11 cellular contexts compared by ENCODE assay signal in genomic region chr1:86382878-86383277, GRCh38. TPM values are rescaled to one million over a fixed set of nuclear protein-coding genes. Genes with fewer than 3 reads are reported as not detected.
DNase-seq lines count a peak whose midpoint lies in the region; ATAC-seq and TF ChIP-seq lines count a peak whose summit lies in the region.
"Had no signal": no experiment of that assay in that cellular context is flagged by ENCODE, and none has a peak within 500 bp of the region (broad histone marks: within the 10 kb centered on the region; RNA-seq: fewer than 3 reads in every experiment).

No MANE protein-coding gene starts in this region.

- CTCF ChIA-PET in A673 (lab: Charles Lee) (no interaction called here), Calu3 (lab: Charles Lee) (interaction anchor here (0.6 kb wide), 1 partner anchor 121 kb away, joined by 3 read pairs; no protein-coding TSS in a partner anchor)

- H3K9ac ChIP-seq in endocrine pancreas (ENCODE audit: control insufficient read depth, insufficient read depth, low read length), result no peak overlapping the region

- BruUV-seq in A673 (replicated peaks; lab: Mats Ljungman, UMichigan) (no TSS peak), Calu3 (replicated peaks; lab: Mats Ljungman, UMichigan) (no TSS peak)

- intact Hi-C loops in A673 (cut with micrococcal nuclease; ENCODE audit: unreplicated experiment), result loop anchor here (5.0 to 10.0 kb wide), 2 partner anchors 322 to 359 kb away; partner anchors contain the start of gene SH3GLB1
- intact Hi-C loops in Calu3 (cut with micrococcal nuclease; ENCODE audit: unreplicated experiment), result loop anchor here (10.0 kb wide), 1 partner anchor 302 kb away; no protein-coding TSS in a partner anchor
- intact Hi-C loops in sciatic nerve (cut with DNase I), result loop anchor here (5.0 kb wide), 1 partner anchor 119 kb away; no protein-coding TSS in a partner anchor

- ATAC-seq in GM18519 (IDR thresholded peaks at IDR 0.05; ENCODE audit: low FRiP score, unreplicated experiment) (peak; percentile 45), HG03108 (IDR thresholded peaks at IDR 0.05; ENCODE audit: unreplicated experiment) (peak; percentile 43), sciatic nerve (no peak)

- TF ChIP-seq CTCF in A673 (conservative IDR thresholded peaks at IDR 0.05; ENCODE audit: low read depth, low read length) (no peak), Calu3 (IDR thresholded peaks at IDR 0.05; ENCODE audit: unreplicated experiment) (no peak)

- H3K36me3 Mint-ChIP-seq in Calu3 (ENCODE audit: insufficient read depth, unreplicated experiment), result no peaks in the 10 kb centered on the region

- no peak overlapping the region for H3K4me3 Mint-ChIP-seq in Calu3 (ENCODE audit: low read depth, unreplicated experiment)

- H3K4me1 ChIP-seq in A673 (ENCODE audit: insufficient read depth, low read length, poor library complexity, severe bottlenecking) (no peaks in the 10 kb centered on the region), endocrine pancreas (ENCODE audit: control insufficient read depth, insufficient read depth, low read length) (no peaks in the 10 kb centered on the region)

- DNase-seq in A673 (ENCODE audit: low spot score), result peak; percentile 2
- DNase-seq in SK-N-DZ (ENCODE audit: low spot score), result no peak
- DNase-seq in Calu3, result no peak
- no peak for DNase-seq in substantia nigra (lab: John Stamatoyannopoulos, UW)
- DNase-seq in sciatic nerve (ENCODE audit: low spot score), result no peak
- DNase-seq: esophagus squamous epithelium, MG63 had no signal

- no peaks in the 10 kb centered on the region for H3K4me1 Mint-ChIP-seq in Calu3 (ENCODE audit: low read depth, unreplicated experiment)

- H3K27me3 Mint-ChIP-seq in Calu3 (ENCODE audit: unreplicated experiment), result no peaks in the 10 kb centered on the region

- H3K27ac Mint-ChIP-seq in Calu3 (ENCODE audit: unreplicated experiment), result no peak overlapping the region

- peaks cover 4% of the 10 kb centered on the region for H3K36me3 ChIP-seq in A673 (ENCODE audit: insufficient read depth, low read length, poor library complexity, severe bottlenecking)
- no peaks in the 10 kb centered on the region for H3K36me3 ChIP-seq in endocrine pancreas (ENCODE audit: control insufficient read depth, insufficient read depth, low read length)
- H3K36me3 ChIP-seq: MG63 had no signal

- peaks cover 5% of the 10 kb centered on the region for H3K9me3 Mint-ChIP-seq in Calu3 (ENCODE audit: low read depth, unreplicated experiment)

- H3K27ac ChIP-seq in A673 (ENCODE audit: low read depth, low read length, poor library complexity, severe bottlenecking), result no peak overlapping the region
- H3K27ac ChIP-seq in substantia nigra (ENCODE audit: low read depth, low read length, poor library complexity, severe bottlenecking), result no peak overlapping the region
- H3K27ac ChIP-seq: RWPE1 had no signal

- H3K4me3 ChIP-seq in A673 (ENCODE audit: low read depth, low read length, poor library complexity, severe bottlenecking), result no peak overlapping the region
- H3K4me3 ChIP-seq in endocrine pancreas (ENCODE audit: control insufficient read depth, insufficient read depth, low read length), result peak overlapping the region; percentile 14
- H3K4me3 ChIP-seq: MG63 had no signal

- H3K27me3 ChIP-seq in A673 (replicated peaks; ENCODE audit: insufficient read depth, low read depth, low read length, poor library complexity) (no peaks in the 10 kb centered on the region), endocrine pancreas (ENCODE audit: control insufficient read depth, insufficient read depth, low read length) (no peaks in the 10 kb centered on the region)
- H3K27me3 ChIP-seq: esophagus squamous epithelium, MG63 had no signal

- H3K9me3 ChIP-seq in A673 (ENCODE audit: low read depth, low read length, poor library complexity, severe bottlenecking) (no peaks in the 10 kb centered on the region), endocrine pancreas (ENCODE audit: control insufficient read depth, low read length) (no peaks in the 10 kb centered on the region)
- H3K9me3 ChIP-seq: esophagus squamous epithelium, MG63 had no signal

- POLR2A ChIA-PET in A673 (lab: Charles Lee; ENCODE audit: low non-redundant PET), result interaction anchor here (0.7 kb wide), 1 partner anchor 119 kb away, joined by 3 read pairs; no protein-coding TSS in a partner anchor

RNA-seq across cellular contexts. Expression of gene ODF2L, which starts 13.2 kb away (rescaled TPM):
- total RNA-seq in A673 (2021), result 34.9 and 38.9 TPM in 2 replicates
- polyA plus RNA-seq in SK-N-DZ (2014; cell fraction: cytosol; rRNA removed), result 9.6 and 16.0 TPM in 2 replicates
- polyA plus RNA-seq in SK-N-DZ (2014; cell fraction: nucleus; rRNA removed), result 68.5 and 78.3 TPM in 2 replicates
- 38.6 and 39.3 TPM in 2 replicates for total RNA-seq in Calu3 (2022)
- total RNA-seq in sciatic nerve, result 62.1 TPM

RNA-seq across cellular contexts. Expression of gene CLCA2, which starts 41.1 kb away (rescaled TPM):
- total RNA-seq in A673 (2021), result not detected in 2 replicates
- not detected in 2 replicates for polyA plus RNA-seq in SK-N-DZ (2014; cell fraction: cytosol; rRNA removed)
- polyA plus RNA-seq in SK-N-DZ (2014; cell fraction: nucleus; rRNA removed), result not detected in 2 replicates
- total RNA-seq in Calu3 (2022), result not detected in 2 replicates
- total RNA-seq in sciatic nerve, result not detected
